ENCODE assay signal across 8 cellular contexts in genomic region chr20:41738584-41739193, GRCh38.
DNase-seq lines count a peak whose midpoint lies in the region; ATAC-seq and TF ChIP-seq lines count a peak whose summit lies in the region.

No MANE protein-coding gene starts in this region.

- H3K4me1 ChIP-seq in HCT116 (ENCODE audit: control insufficient read depth in 1 of 2, insufficient read depth in 2 of 2, low read length in 2 of 2): no peaks in the 10 kb centered on the region

- no peaks in the 10 kb centered on the region for H3K9me3 Mint-ChIP-seq in activated CD8-positive, alpha-beta T cell treated with anti-CD3 and anti-CD28 coated beads, Interleukin-2, amount 10 ng/mL, durations not matched to agents 7 days and 5 days (ENCODE audit: insufficient read depth)

- peaks cover 2% of the 10 kb centered on the region for H3K27me3 Mint-ChIP-seq in activated CD8-positive, alpha-beta T cell treated with anti-CD3 and anti-CD28 coated beads, Interleukin-2, amount 10 ng/mL, durations not matched to agents 7 days and 5 days (ENCODE audit: low read depth)

- no peaks in the 10 kb centered on the region for H3K9me3 ChIP-seq in HCT116 (ENCODE audit: control insufficient read depth in 1 of 2, insufficient read depth in 1 of 2, low read depth in 1 of 2, low read length in 2 of 2)

- H3K36me3 Mint-ChIP-seq in activated CD8-positive, alpha-beta T cell treated with anti-CD3 and anti-CD28 coated beads, Interleukin-2, amount 10 ng/mL, durations not matched to agents 7 days and 5 days (ENCODE audit: low read depth): no peaks in the 10 kb centered on the region

- ATAC-seq in HCT116 (peak; percentile 84), HG03460 (IDR thresholded peaks at IDR 0.05; ENCODE audit: unreplicated experiment) (no peak)
- peak; percentile 71 for ATAC-seq in activated CD8-positive, alpha-beta T cell treated with anti-CD3 and anti-CD28 coated beads, Interleukin-2, amount 10 ng/mL, durations not matched to agents 7 days and 5 days

- RAD21 ChIA-PET in HCT116 (lab: Charles Lee; ENCODE audit: low non-redundant PET in 1 of 2, low total read pairs in 2 of 2, uncharacterized antibody in 2 of 2, unreplicated experiment in 2 of 2): interaction anchor here in 1 of 2 experiments (1.4 kb wide), 1 partner anchor 1447 kb away, joined by 4 read pairs; no protein-coding TSS in a partner anchor

- peak; percentile 75 for TF ChIP-seq RAD21 in HCT116 (IDR thresholded peaks at IDR 0.05; ENCODE audit: low read depth)

- intact Hi-C loops in HCT116 (cut with micrococcal nuclease): loop anchor here (1.0 to 10.0 kb wide), 4 partner anchors 786 to 1671 kb away; no protein-coding TSS in a partner anchor

- TF ChIP-seq CTCF in HCT116 (IDR thresholded peaks at IDR 0.05 in 2 of 3, conservative IDR thresholded peaks at IDR 0.05 in 1 of 3; ENCODE audit: borderline replicate concordance in 1 of 3, insufficient read depth in 1 of 3, low read depth in 2 of 3, low read length in 2 of 3): peak; percentile 47 to 95 (median 90); a peak in 5 of 6 replicates
- TF ChIP-seq CTCF in fibroblast of villous mesenchyme (IDR thresholded peaks at IDR 0.05; ENCODE audit: insufficient read depth, low read depth, low read length): peak; percentile 91

- H3K27me3 ChIP-seq in HCT116 (ENCODE audit: insufficient read depth, low read length): peaks cover 4% of the 10 kb centered on the region; the same call in 1 of the 2 replicates

- H3K4me1 Mint-ChIP-seq in activated CD8-positive, alpha-beta T cell treated with anti-CD3 and anti-CD28 coated beads, Interleukin-2, amount 10 ng/mL, durations not matched to agents 7 days and 5 days (ENCODE audit: low read depth): no peaks in the 10 kb centered on the region

- no peaks in the 10 kb centered on the region for H3K9me2 ChIP-seq in HCT116 (ENCODE audit: insufficient read depth)

- H2AFZ ChIP-seq in HCT116 (ENCODE audit: low read depth, low read length, poor library complexity, severe bottlenecking): peak overlapping the region; percentile 42

- H3K4me3 Mint-ChIP-seq in activated CD8-positive, alpha-beta T cell treated with anti-CD3 and anti-CD28 coated beads, Interleukin-2, amount 10 ng/mL, durations not matched to agents 7 days and 5 days: no peak overlapping the region

- H3K27ac ChIP-seq in HCT116 (ENCODE audit: low read depth, low read length): no peak overlapping the region

- no peak for TF ChIP-seq POLR2A in HCT116 (IDR thresholded peaks at IDR 0.05; ENCODE audit: borderline replicate concordance, extremely low read depth, insufficient read depth, insufficient read length)

- no peak overlapping the region for H3K9ac ChIP-seq in HCT116 (ENCODE audit: low read length)

- H3K79me2 ChIP-seq in HCT116 (ENCODE audit: insufficient read depth, low read length): no peaks in the 10 kb centered on the region

- POLR2A ChIA-PET in HCT116 (lab: Charles Lee): no interaction called here
- POLR2A ChIA-PET in activated CD8-positive, alpha-beta T cell treated with anti-CD3 and anti-CD28 coated beads, Interleukin-2, amount 10 ng/mL, durations not matched to agents 7 days and 5 days (lab: Charles Lee): no interaction called here

- H3K4me3 ChIP-seq in HCT116 (replicated peaks in 1 of 2; ENCODE audit: low read depth in 1 of 2, low read length in 2 of 2): no peak overlapping the region
- no peak overlapping the region for H3K4me3 ChIP-seq in fibroblast of villous mesenchyme (ENCODE audit: low read depth, low read length)

- no peaks in the 10 kb centered on the region for H4K20me1 ChIP-seq in HCT116 (ENCODE audit: insufficient read depth)

- DNase-seq in D341Med (ENCODE audit: low spot score): peak; percentile 81
- DNase-seq in HCT116 (ENCODE audit: low read depth, low spot score): peak; percentile 32
- DNase-seq in NCI-H446 treated with DMSO at 0.1 percent for 48 hours (lab: John Stamatoyannopoulos, UW): peak; percentile 15
- peak; percentile 55 for DNase-seq in activated CD8-positive, alpha-beta T cell treated with anti-CD3 and anti-CD28 coated beads, Interleukin-2, amount 10 ng/mL, durations not matched to agents 7 days and 5 days
- DNase-seq in fibroblast of villous mesenchyme (ENCODE audit: low read depth): peak; percentile 48
- DNase-seq in occipital lobe (lab: John Stamatoyannopoulos, UW): peak; percentile 5
- no peak for DNase-seq in central memory CD4-positive, alpha-beta T cell

- CTCF ChIA-PET in HCT116 (lab: Charles Lee): interaction anchor here (0.6 to 2.6 kb wide), 8 partner anchors 9 to 1670 kb away, joined by 3 to 17 read pairs (median 3); no protein-coding TSS in a partner anchor
- CTCF ChIA-PET in activated CD8-positive, alpha-beta T cell treated with anti-CD3 and anti-CD28 coated beads, Interleukin-2, amount 10 ng/mL, durations not matched to agents 7 days and 5 days (lab: Charles Lee): interaction anchor here (0.6 to 2.2 kb wide), 10 partner anchors 8 to 1670 kb away, joined by 3 to 9 read pairs (median 3); no protein-coding TSS in a partner anchor

- H3K27ac Mint-ChIP-seq in activated CD8-positive, alpha-beta T cell treated with anti-CD3 and anti-CD28 coated beads, Interleukin-2, amount 10 ng/mL, durations not matched to agents 7 days and 5 days: no peak overlapping the region

- H3K36me3 ChIP-seq in HCT116 (ENCODE audit: control insufficient read depth in 1 of 2, insufficient read depth in 2 of 2, low read length in 2 of 2): no peaks in the 10 kb centered on the region

- no TSS peak for BruUV-seq in HCT116 (replicated peaks; lab: Mats Ljungman, UMichigan)

- H3K4me2 ChIP-seq in HCT116 (ENCODE audit: low read length): no peak overlapping the region

TF ChIP-seq in HCT116, 20 proteins besides CTCF, POLR2A, EP300 and RAD21:
- TF ChIP-seq YY1 (IDR thresholded peaks at IDR 0.05; ENCODE audit: extremely low read depth, insufficient replicate concordance, low read depth, low read length): no peak
- TF ChIP-seq SP1 (IDR thresholded peaks at IDR 0.05; ENCODE audit: low read depth): no peak
- TF ChIP-seq SIN3A (IDR thresholded peaks at IDR 0.05; ENCODE audit: low read depth): no peak
- no peak for TF ChIP-seq ZFX (IDR thresholded peaks at IDR 0.05)
- TF ChIP-seq JUND (IDR thresholded peaks at IDR 0.05): no peak
- no peak for TF ChIP-seq POLR2AphosphoS5 (IDR thresholded peaks at IDR 0.05; ENCODE audit: low read depth, low read length)
- no peak for TF ChIP-seq ELF1 (IDR thresholded peaks at IDR 0.05; ENCODE audit: borderline replicate concordance, low read depth)
